1 cellular context compared by ENCODE assay signal in genomic region chr7:151742713-151743480, GRCh38.
TF ChIP-seq lines count a peak whose summit lies in the region.

No MANE protein-coding gene starts in this region.

TF ChIP-seq in SK-N-SH treated with all-trans-retinoic acid at 6 μM for 48 hours, 23 proteins besides CTCF, POLR2A, EP300 and RAD21 (continued from another document):
- TF ChIP-seq, protein P1, sequence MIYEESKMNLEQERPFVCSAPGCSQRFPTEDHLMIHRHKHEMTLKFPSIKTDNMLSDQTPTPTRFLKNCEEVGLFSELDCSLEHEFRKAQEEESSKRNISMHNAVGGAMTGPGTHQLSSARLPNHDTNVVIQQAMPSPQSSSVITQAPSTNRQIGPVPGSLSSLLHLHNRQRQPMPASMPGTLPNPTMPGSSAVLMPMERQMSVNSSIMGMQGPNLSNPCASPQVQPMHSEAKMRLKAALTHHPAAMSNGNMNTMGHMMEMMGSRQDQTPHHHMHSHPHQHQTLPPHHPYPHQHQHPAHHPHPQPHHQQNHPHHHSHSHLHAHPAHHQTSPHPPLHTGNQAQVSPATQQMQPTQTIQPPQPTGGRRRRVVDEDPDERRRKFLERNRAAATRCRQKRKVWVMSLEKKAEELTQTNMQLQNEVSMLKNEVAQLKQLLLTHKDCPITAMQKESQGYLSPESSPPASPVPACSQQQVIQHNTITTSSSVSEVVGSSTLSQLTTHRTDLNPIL (CRISPR knock-in tag; IDR thresholded peaks at IDR 0.05; ENCODE audit: low read depth) = no peak
- TF ChIP-seq ZC3H10 (CRISPR knock-in tag; IDR thresholded peaks at IDR 0.05) = no peak
- TF ChIP-seq POU6F1 (CRISPR knock-in tag; IDR thresholded peaks at IDR 0.05; ENCODE audit: borderline replicate concordance, low read depth) = no peak
- no peak for TF ChIP-seq ZNF8 (CRISPR knock-in tag; IDR thresholded peaks at IDR 0.05)
TF ChIP-seq in SK-N-SH treated with all-trans-retinoic acid at 6 μM for 48 hours: peak in this region for 0.
